8 cellular contexts compared by ENCODE assay signal in the genomic region with DNA sequence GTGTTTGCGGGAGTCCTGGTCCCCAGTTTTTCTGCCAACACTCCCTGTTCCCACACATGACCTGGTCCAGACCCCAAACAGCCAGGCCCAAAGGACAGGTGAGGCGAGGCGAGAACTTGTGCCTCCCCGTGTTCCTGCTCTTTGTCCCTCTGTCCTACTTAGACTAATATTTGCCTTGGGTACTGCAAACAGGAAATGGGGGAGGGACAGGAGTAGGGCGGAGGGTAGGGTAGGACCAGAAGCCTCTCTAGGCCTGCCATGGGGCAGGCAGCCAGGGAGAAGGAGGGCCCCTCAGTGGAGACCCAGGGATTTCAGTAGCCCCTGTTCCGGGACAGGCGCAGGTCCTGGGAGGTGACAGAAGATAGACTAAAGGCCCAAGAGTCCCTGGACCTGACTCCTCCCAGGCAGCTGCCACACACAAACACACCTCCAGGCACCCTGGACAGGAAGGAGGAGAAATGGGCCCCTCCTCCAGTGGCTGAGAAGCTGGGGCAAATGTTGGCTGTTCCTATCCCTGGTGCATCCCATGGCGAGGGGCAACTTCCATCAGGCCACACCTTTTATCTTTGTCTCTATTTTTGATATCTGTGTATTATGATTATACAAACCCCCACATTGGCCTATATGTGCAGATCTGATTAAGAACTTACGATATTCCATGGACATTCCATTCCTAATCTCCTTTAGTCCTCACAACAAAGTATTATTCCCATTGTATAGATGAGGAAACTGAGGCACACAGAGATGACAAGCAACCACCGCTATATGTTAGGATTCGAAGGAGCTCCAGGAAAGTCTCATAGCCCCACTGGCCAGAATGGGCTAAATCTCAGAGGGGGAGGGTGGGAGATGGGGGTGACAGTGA. TPM values are rescaled to one million over a fixed set of nuclear protein-coding genes. Genes with fewer than 3 reads are reported as not detected.
DNase-seq lines count a peak whose midpoint lies in the region; ATAC-seq, FAIRE-seq and TF ChIP-seq lines count a peak whose summit lies in the region.
"Had no signal": no experiment of that assay in that cellular context is flagged by ENCODE, and none has a peak within 500 bp of the region (broad histone marks: within the 10 kb centered on the region; RNA-seq: fewer than 3 reads in every experiment).

No MANE protein-coding gene starts in this region.

- H3K27ac ChIP-seq in GM12878 (ENCODE audit: control insufficient read depth, insufficient read depth) (no peak overlapping the region), trophoblast cell (ENCODE audit: low read depth, low read length) (no peak overlapping the region), gastrocnemius medialis (no peak overlapping the region)

- no peak overlapping the region for H3K4ac ChIP-seq in trophoblast cell (ENCODE audit: low read depth, low read length)

- H3K36me3 ChIP-seq in GM12878 (ENCODE audit: control insufficient read depth in 2 of 2, insufficient read depth in 2 of 2, low read length in 1 of 2) (no peaks in the 10 kb centered on the region), trophoblast cell (ENCODE audit: control insufficient read depth in 1 of 2, insufficient read depth in 2 of 2, low read length in 2 of 2) (no peaks in the 10 kb centered on the region), gastrocnemius medialis (no peaks in the 10 kb centered on the region)

- no peaks in the 10 kb centered on the region for H4K20me1 ChIP-seq in GM12878 (ENCODE audit: control insufficient read depth, insufficient read depth)

- H4K91ac ChIP-seq in trophoblast cell (ENCODE audit: low read depth, low read length), result peak overlapping the region; percentile 6

- in situ Hi-C loops in GM12878 (cut with MboI), result no loop called here
- in situ Hi-C loops in gastrocnemius medialis (cut with MboI; ENCODE audit: low sequenced_read_pairs in 4 of 4), result no loop called here

- H3K79me2 ChIP-seq in GM12878 (ENCODE audit: control insufficient read depth, insufficient read depth, low read length), result no peaks in the 10 kb centered on the region
- H3K79me2 ChIP-seq in trophoblast cell (ENCODE audit: control insufficient read depth, insufficient read depth, low read length, poor library complexity), result no peaks in the 10 kb centered on the region

- H3K4me2 ChIP-seq in GM12878 (ENCODE audit: control insufficient read depth, insufficient read depth) (no peak overlapping the region), trophoblast cell (ENCODE audit: low read length) (no peak overlapping the region)

- CTCF ChIA-PET in GM12878 (lab: Yijun Ruan, JAX), result no interaction called here

- SMC1A ChIA-PET in GM12878 (lab: Charles Lee; ENCODE audit: uncharacterized antibody, unreplicated experiment), result no interaction called here

- intact Hi-C loops in GM12878 (cut with micrococcal nuclease; ENCODE audit: unreplicated experiment), result no loop called here
- intact Hi-C loops in natural killer cell (cut with micrococcal nuclease), result no loop called here
- intact Hi-C loops in gastrocnemius medialis (cut with DNase I; ENCODE audit: low total_unique reads), result no loop called here

- H3K18ac ChIP-seq in trophoblast cell (ENCODE audit: low read length), result no peak overlapping the region

- no peak overlapping the region for H2BK120ac ChIP-seq in trophoblast cell (ENCODE audit: insufficient read depth, low read length, poor library complexity)

- no peaks in the 10 kb centered on the region for H3K9me3 Mint-ChIP-seq in natural killer cell

- peak overlapping the region; percentile 51 for H2AFZ ChIP-seq in GM12878 (ENCODE audit: control insufficient read depth, low read depth, low read length)
- H2AFZ ChIP-seq in trophoblast cell (ENCODE audit: insufficient read depth, low read length, poor library complexity), result peak overlapping the region; percentile 19

- H3K4me1 ChIP-seq in GM12878 (ENCODE audit: control insufficient read depth, insufficient read depth, low read length), result no peaks in the 10 kb centered on the region; the same call in 1 of the 2 replicates
- peaks cover 6 to 7% of the 10 kb centered on the region in 2 experiments for H3K4me1 ChIP-seq in trophoblast cell (ENCODE audit: control insufficient read depth in 1 of 2, insufficient read depth in 2 of 2, low read length in 2 of 2)
- peaks cover 2 to 15% of the 10 kb centered on the region in 2 donors for H3K4me1 ChIP-seq in gastrocnemius medialis

- H3K14ac ChIP-seq in trophoblast cell (ENCODE audit: low read length), result no peak overlapping the region

- no peak overlapping the region for H3K4me3 Mint-ChIP-seq in natural killer cell

- H3K23ac ChIP-seq in trophoblast cell (ENCODE audit: low read length), result no peak overlapping the region

- no peak for TF ChIP-seq CTCF in GM12878 (IDR thresholded peaks at IDR 0.05 in 2 of 3, conservative IDR thresholded peaks at IDR 0.05 in 1 of 3; ENCODE audit: control insufficient read depth in 2 of 3, extremely low read depth in 1 of 3, insufficient read depth in 1 of 3, low read depth in 3 of 3, low read length in 3 of 3)
- no peak for TF ChIP-seq CTCF in natural killer cell (IDR thresholded peaks at IDR 0.05)
- TF ChIP-seq CTCF in gastrocnemius medialis (IDR thresholded peaks at IDR 0.05 in 4 of 5, conservative IDR thresholded peaks at IDR 0.05 in 1 of 5), result no peak

- no peak overlapping the region for H4K12ac ChIP-seq in trophoblast cell (ENCODE audit: low read depth, low read length)

- TF ChIP-seq EP300 in GM12878 (IDR thresholded peaks at IDR 0.05; ENCODE audit: borderline replicate concordance in 1 of 2, control insufficient read depth in 1 of 2, low read depth in 2 of 2, low read length in 2 of 2), result no peak

- no peak overlapping the region for H3K27ac Mint-ChIP-seq in natural killer cell

- H4K8ac ChIP-seq in trophoblast cell (ENCODE audit: low read depth, low read length), result peak overlapping the region; percentile 27

- H3K9me3 ChIP-seq in GM12878 (replicated peaks; ENCODE audit: control insufficient read depth, insufficient read depth, low read length), result no peaks in the 10 kb centered on the region
- H3K9me3 ChIP-seq in trophoblast cell (ENCODE audit: insufficient read depth, low read depth, low read length), result no peaks in the 10 kb centered on the region
- H3K9me3 ChIP-seq in gastrocnemius medialis, result no peaks in the 10 kb centered on the region

- H3K27me3 ChIP-seq in GM12878 (replicated peaks in 1 of 2; ENCODE audit: control insufficient read depth in 2 of 2, insufficient read depth in 2 of 2, low read length in 1 of 2), result no peaks in the 10 kb centered on the region
- H3K27me3 ChIP-seq in trophoblast cell (ENCODE audit: insufficient read depth, low read length), result no peaks in the 10 kb centered on the region
- no peaks in the 10 kb centered on the region for H3K27me3 ChIP-seq in gastrocnemius medialis

- no peak overlapping the region for H3K9ac ChIP-seq in GM12878 (ENCODE audit: control insufficient read depth, insufficient read depth, low read length)
- H3K9ac ChIP-seq in trophoblast cell (ENCODE audit: low read length), result no peak overlapping the region

- no peak for FAIRE-seq in GM12878 (lab: Jason Lieb, UNC)
- FAIRE-seq: islet of Langerhans had no signal

- BruUV-seq in GM12878 (replicated peaks; lab: Mats Ljungman, UMichigan), result no TSS peak

- peak; percentile 61 for ATAC-seq in GM12878
- no peak for ATAC-seq in HG02571 (IDR thresholded peaks at IDR 0.05; ENCODE audit: unreplicated experiment)
- ATAC-seq in natural killer cell, result no peak
- no peak for ATAC-seq in gastrocnemius medialis

- RAD21 ChIA-PET in GM12878 (lab: Charles Lee; ENCODE audit: unreplicated experiment), result interaction anchor here (0.7 kb wide), 1 partner anchor 11 kb away, joined by 4 read pairs; no protein-coding TSS in a partner anchor

- H3K4me3 ChIP-seq in GM12878 (no peak overlapping the region), trophoblast cell (ENCODE audit: low read depth, low read length) (no peak overlapping the region), gastrocnemius medialis (no peak overlapping the region)

- H2AK5ac ChIP-seq in trophoblast cell (ENCODE audit: low read length), result no peak overlapping the region

- 63% methylated on average over 11 of the region's 11 CpGs for WGBS in GM12878 (ENCODE audit: insufficient coverage, insufficient replicate concordance, low lambda C conversion rate, missing lambda C conversion rate)
- WGBS in trophoblast cell (ENCODE audit: extremely low coverage, insufficient coverage, insufficient read length), result no CpG with 5 or more reads among the region's 11 CpGs

- POLR2A ChIA-PET in GM12878 (lab: Charles Lee), result interaction anchor here (0.6 kb wide), 1 partner anchor 801 kb away, joined by 4 read pairs; no protein-coding TSS in a partner anchor

- H2BK5ac ChIP-seq in trophoblast cell (ENCODE audit: low read depth, low read length, poor library complexity), result no peak overlapping the region

- TF ChIP-seq POLR2A in GM12878 (IDR thresholded peaks at IDR 0.05; ENCODE audit: low read depth, low read length) (no peak), gastrocnemius medialis (IDR thresholded peaks at IDR 0.05) (no peak)

- H2BK12ac ChIP-seq in trophoblast cell (ENCODE audit: low read length), result no peak overlapping the region

- H3K36me3 Mint-ChIP-seq in natural killer cell, result no peaks in the 10 kb centered on the region

- DNase-seq in ELF-1 (ENCODE audit: low read depth, low spot score), result peak; percentile 17
- peak; percentile 92 for DNase-seq in NCI-H2029 (lab: John Stamatoyannopoulos, UW)
- DNase-seq in GM12878 (ENCODE audit: low read depth, low spot score), result no peak
- peak in 1 of 2 donors; percentile 21 for DNase-seq in trophoblast cell
- DNase-seq in natural killer cell, result no peak
- no peak for DNase-seq in gastrocnemius medialis

- TF ChIP-seq RAD21 in GM12878 (IDR thresholded peaks at IDR 0.05; ENCODE audit: insufficient read depth, low read depth, low read length), result no peak

- no peaks in the 10 kb centered on the region for H3K79me1 ChIP-seq in trophoblast cell (ENCODE audit: low read length)

- no peaks in the 10 kb centered on the region for H3K27me3 Mint-ChIP-seq in natural killer cell (ENCODE audit: low read depth in 2 of 2)

- no peaks in the 10 kb centered on the region for H3K4me1 Mint-ChIP-seq in natural killer cell

RNA-seq across cellular contexts. Expression of a gene that starts 0.6 kb away (rescaled TPM):
- 0.46 TPM in 1 of 2 replicates, not detected in the other for total RNA-seq in GM12878 (2013; cell fraction: nucleolus; rRNA removed)
- total RNA-seq in GM12878 (2014; rRNA removed) (0.23 TPM in 1 of 2 replicates, not detected in the other), GM12878 (2014; rRNA removed; fragmentation: Illumina TruSeq; extraction: Trizol) (not detected in 2 replicates), GM12878 (2021) (0.32 and 0.72 TPM in 2 replicates), natural killer cell (under 1 TPM in 1 of 3 donors, not detected in 2; 0.14 TPM), gastrocnemius medialis (1 to 10 TPM in 2 of 4 donors, not detected in 2; 1.4 to 3.0 TPM)
- polyA plus RNA-seq in GM12878 (2011; ENCODE audit: low read depth), result not detected
- polyA plus RNA-seq in GM12878 (2011; rRNA removed) (not detected in 2 replicates), GM12878 (2014; fragmentation: Illumina TruSeq; extraction: Trizol) (not detected in 2 replicates), GM12878 (2014; fragmentation: Nextera tagmentation; extraction: Ambion mirVana) (not detected), GM12878 (2014; rRNA removed) (not detected in 2 replicates), GM12878 (2016; fragmentation: Nextera tagmentation; extraction: Ambion mirVana) (not detected)
- polyA plus RNA-seq in GM12878 (2011; cell fraction: cytosol; rRNA removed), result 0.06 and 0.07 TPM in 2 replicates
- polyA plus RNA-seq in GM12878 (2011; cell fraction: nucleus; rRNA removed), result 0.12 TPM in 1 of 2 replicates, not detected in the other
- not detected in 2 replicates for polyA plus RNA-seq in GM12878 (2012)
- polyA minus RNA-seq in GM12878 (2011; rRNA and poly(A)+ RNA removed), result not detected in 2 replicates
- polyA minus RNA-seq in GM12878 (2011; cell fraction: cytosol; rRNA and poly(A)+ RNA removed), result not detected in 2 replicates
- not detected in 2 replicates for polyA minus RNA-seq in GM12878 (2011; cell fraction: nucleus; rRNA and poly(A)+ RNA removed)
- 0.04 and 0.05 TPM in 2 replicates for polyA plus RNA-seq in trophoblast cell (2013)

RNA-seq across cellular contexts. Expression of a gene that starts 17.6 kb away (rescaled TPM):
- 26.9 and 27.5 TPM in 2 replicates for total RNA-seq in GM12878 (2013; cell fraction: nucleolus; rRNA removed)
- total RNA-seq in GM12878 (2014; rRNA removed) (7.9 and 8.4 TPM in 2 replicates), GM12878 (2014; rRNA removed; fragmentation: Illumina TruSeq; extraction: Trizol) (5.9 and 6.3 TPM in 2 replicates), GM12878 (2021) (11.3 and 12.1 TPM in 2 replicates), natural killer cell (10 to 100 TPM in 1 of 3 donors, 1 to 10 TPM in 2; 9.1 to 19.0 (median 9.6) TPM), gastrocnemius medialis (10 to 100 TPM; 17.7 to 25.2 (median 19.3) TPM)
- 6.4 TPM for polyA plus RNA-seq in GM12878 (2011; ENCODE audit: low read depth)
- polyA plus RNA-seq in GM12878 (2011; rRNA removed) (3.1 and 5.9 TPM in 2 replicates), GM12878 (2014; fragmentation: Illumina TruSeq; extraction: Trizol) (1.4 and 4.3 TPM in 2 replicates), GM12878 (2014; fragmentation: Nextera tagmentation; extraction: Ambion mirVana) (under 1 TPM; 0.19 to 0.35 TPM), GM12878 (2014; rRNA removed) (8.0 and 8.8 TPM in 2 replicates), GM12878 (2016; fragmentation: Nextera tagmentation; extraction: Ambion mirVana) (10 to 100 TPM in 1 of 2 experiments, 1 to 10 TPM in 1; 9.2 to 10.3 TPM)
- 7.2 and 7.8 TPM in 2 replicates for polyA plus RNA-seq in GM12878 (2011; cell fraction: cytosol; rRNA removed)
- 18.9 and 20.2 TPM in 2 replicates for polyA plus RNA-seq in GM12878 (2011; cell fraction: nucleus; rRNA removed)
- polyA plus RNA-seq in GM12878 (2012), result 8.8 and 9.4 TPM in 2 replicates
- polyA minus RNA-seq in GM12878 (2011; rRNA and poly(A)+ RNA removed), result 5.9 and 9.5 TPM in 2 replicates
- polyA minus RNA-seq in GM12878 (2011; cell fraction: cytosol; rRNA and poly(A)+ RNA removed), result 4.1 and 7.4 TPM in 2 replicates
- polyA minus RNA-seq in GM12878 (2011; cell fraction: nucleus; rRNA and poly(A)+ RNA removed), result 11.6 and 21.4 TPM in 2 replicates
- polyA plus RNA-seq in trophoblast cell (2013), result 9.1 and 9.3 TPM in 2 replicates

RNA-seq across cellular contexts. Expression of a gene that starts 18.0 kb away (rescaled TPM):
- 47.7 and 48.5 TPM in 2 replicates for total RNA-seq in GM12878 (2013; cell fraction: nucleolus; rRNA removed)
- total RNA-seq in GM12878 (2014; rRNA removed) (15.2 and 18.2 TPM in 2 replicates), GM12878 (2014; rRNA removed; fragmentation: Illumina TruSeq; extraction: Trizol) (11.4 and 13.8 TPM in 2 replicates), GM12878 (2021) (43.4 and 45.5 TPM in 2 replicates), natural killer cell (100 to 1,000 TPM in 2 of 3 donors, 10 to 100 TPM in 1; 89.8 to 111 (median 102) TPM), gastrocnemius medialis (10 to 100 TPM; 11.1 to 34.8 (median 24.6) TPM)
- polyA plus RNA-seq in GM12878 (2011; ENCODE audit: low read depth), result 20.2 TPM
- polyA plus RNA-seq in GM12878 (2011; rRNA removed) (5.8 and 17.6 TPM in 2 replicates), GM12878 (2014; fragmentation: Illumina TruSeq; extraction: Trizol) (17.1 and 32.2 TPM in 2 replicates), GM12878 (2014; fragmentation: Nextera tagmentation; extraction: Ambion mirVana) (1 to 10 TPM; 4.3 to 9.4 TPM), GM12878 (2014; rRNA removed) (28.1 and 32.7 TPM in 2 replicates), GM12878 (2016; fragmentation: Nextera tagmentation; extraction: Ambion mirVana) (10 to 100 TPM; 32.6 to 36.6 TPM)
- polyA plus RNA-seq in GM12878 (2011; cell fraction: cytosol; rRNA removed), result 17.9 and 20.7 TPM in 2 replicates
- 17.5 and 25.1 TPM in 2 replicates for polyA plus RNA-seq in GM12878 (2011; cell fraction: nucleus; rRNA removed)
- 28.2 and 31.4 TPM in 2 replicates for polyA plus RNA-seq in GM12878 (2012)
- 36.6 and 45.1 TPM in 2 replicates for polyA minus RNA-seq in GM12878 (2011; rRNA and poly(A)+ RNA removed)
- 20.8 and 25.3 TPM in 2 replicates for polyA minus RNA-seq in GM12878 (2011; cell fraction: cytosol; rRNA and poly(A)+ RNA removed)
- 13.4 and 22.6 TPM in 2 replicates for polyA minus RNA-seq in GM12878 (2011; cell fraction: nucleus; rRNA and poly(A)+ RNA removed)
- 78.4 and 80.5 TPM in 2 replicates for polyA plus RNA-seq in trophoblast cell (2013)

Comparison
In these comparisons a context has a peak if more than half of its experiments do, and no peak if none do; other contexts are left out.
1. DNase-seq: peak in ELF-1 (single experiment) and NCI-H2029 (single experiment); none in GM12878 (single experiment), natural killer cell (single experiment) and gastrocnemius medialis (0 of 2).